24 cellular contexts compared by ENCODE assay signal in the genomic region with DNA sequence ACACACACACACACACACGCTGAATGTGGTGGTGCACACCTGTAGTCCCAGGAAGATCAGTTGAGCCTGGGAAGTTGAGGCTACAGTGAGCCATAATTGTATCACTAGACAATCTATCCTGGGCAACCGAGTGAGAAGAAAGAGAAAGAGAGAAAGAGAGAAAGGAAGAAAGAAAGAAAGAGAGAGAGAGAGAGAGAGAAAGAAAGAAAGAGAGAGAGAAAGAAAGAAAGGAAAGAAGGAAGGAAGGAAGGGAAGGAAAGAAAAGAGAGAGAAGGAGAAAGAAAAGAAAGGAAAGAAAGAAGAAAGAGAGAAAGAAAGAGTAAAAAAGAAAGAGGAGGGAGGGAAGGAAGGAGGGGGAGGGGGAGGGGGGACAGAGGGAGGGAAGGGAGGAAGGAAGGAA.
"Had no signal": no experiment of that assay in that cellular context is flagged by ENCODE, and none has a peak within 500 bp of the region (broad histone marks: within the 10 kb centered on the region; RNA-seq: fewer than 3 reads in every experiment).

No MANE protein-coding gene starts in this region.

- H3K4me3 Mint-ChIP-seq: T-cell had no signal

- H3K9me3 Mint-ChIP-seq: T-cell had no signal

- H3K4me2 ChIP-seq: SK-N-SH had no signal

- DNase-seq: Karpas-422, KG1, MG63, NCI-H1092, NCI-H1105 treated with DMSO at 0.1 percent for 48 hours, NCI-H1417 treated with DMSO at 0.1 percent for 48 hours, NCI-H146, NCI-H1694 treated with DMSO at 0.1 percent for 48 hours, NCI-H1930, NCI-H2081, NCI-H2107, NCI-H2171, NCI-H226, NCI-H446, NCI-H510A, NCI-H524 treated with DMSO at 0.1 percent for 48 hours, NCI-H69, NCI-H774, RPMI8226, SHP77, SK-N-SH, SW 1271, T-cell had no signal

- ATAC-seq: T-cell had no signal

- H3K27ac ChIP-seq: HL-60 had no signal

- H3K9ac ChIP-seq: SK-N-SH had no signal

- H3K36me3 ChIP-seq: MG63 had no signal

- H3K27ac Mint-ChIP-seq: T-cell had no signal

- H3K36me3 Mint-ChIP-seq: T-cell had no signal

- H3K4me3 ChIP-seq: MG63 had no signal

- H3K27me3 ChIP-seq: MG63 had no signal
